Comparison of ENCODE assay signal across 19 cellular contexts in the genomic region with DNA sequence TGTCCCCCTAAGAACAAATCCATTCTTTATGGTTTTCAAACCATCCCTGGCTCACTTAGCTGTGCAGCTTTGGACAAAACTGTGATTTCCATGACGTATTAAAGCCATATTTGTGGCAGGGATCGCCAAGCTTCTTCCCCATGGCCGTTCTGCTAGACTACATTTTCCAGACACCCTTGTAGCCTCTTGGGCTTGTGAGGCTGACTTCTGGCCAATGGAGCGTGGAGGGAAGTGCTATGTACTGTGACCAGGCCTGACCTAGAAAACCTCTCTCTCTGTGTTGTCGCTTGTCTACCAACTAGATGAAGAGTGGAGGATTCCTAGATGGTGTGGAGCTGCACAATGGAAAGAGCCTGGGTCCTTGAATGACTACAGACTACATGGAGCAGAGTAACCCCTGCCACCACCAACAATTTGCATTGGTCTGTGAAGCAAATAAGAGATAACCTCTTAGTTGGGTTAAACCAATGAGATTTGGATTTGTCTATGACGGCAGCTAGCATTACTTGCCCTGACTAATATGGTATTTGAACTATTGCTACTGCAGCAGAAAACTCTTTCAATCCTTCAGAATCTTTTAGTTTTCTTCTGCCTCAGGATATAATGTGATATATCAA. TPM values are rescaled to one million over a fixed set of nuclear protein-coding genes. Genes with fewer than 3 reads are reported as not detected.
A peak's percentile ranks its signal among the peaks of the same experiment; 100 is the strongest.
DNase-seq lines count a peak whose midpoint lies in the region; ATAC-seq and TF ChIP-seq lines count a peak whose summit lies in the region.
"Had no signal": no experiment of that assay in that cellular context is flagged by ENCODE, and none has a peak within 500 bp of the region (broad histone marks: within the 10 kb centered on the region; RNA-seq: fewer than 3 reads in every experiment).

No MANE protein-coding gene starts in this region.

- no peak overlapping the region for H3K4me3 Mint-ChIP-seq in activated B cell treated with CpG ODN at 0.5 μM for 24 hours
- no peak overlapping the region for H3K4me3 Mint-ChIP-seq in MCF 10A (ENCODE audit: unreplicated experiment)
- H3K4me3 Mint-ChIP-seq: GM23338 had no signal

- peak overlapping the region in 10 of 11 experiments; percentile 9 to 70 (median 46); a peak in 18 of 22 replicates for H3K4me2 ChIP-seq in BLaER1 treated with 17β-estradiol and CSF1 and Interleukin-3, amounts not matched to agents 10 nM and 100 nM
- H3K4me2 ChIP-seq: GM23338 had no signal

- intact Hi-C loops in activated B cell treated with CpG ODN at 0.5 μM for 24 hours (cut with micrococcal nuclease) (no loop called here), MCF 10A (cut with micrococcal nuclease) (no loop called here)

- H3K9me3 Mint-ChIP-seq in activated B cell treated with CpG ODN at 0.5 μM for 24 hours (no peaks in the 10 kb centered on the region), MCF 10A (ENCODE audit: unreplicated experiment) (peaks cover under 1% of the 10 kb centered on the region)
- H3K9me3 Mint-ChIP-seq: activated naive CD4-positive, alpha-beta T cell treated with anti-CD3 and anti-CD28 coated beads, Interleukin-2, amount 50 U/mL, for 72 hours; GM23338 had no signal

- H3K4me1 Mint-ChIP-seq in activated B cell treated with CpG ODN at 0.5 μM for 24 hours (peaks cover 15% of the 10 kb centered on the region), MCF 10A (ENCODE audit: insufficient read depth, unreplicated experiment) (no peaks in the 10 kb centered on the region)

- H3K27ac Mint-ChIP-seq in activated B cell treated with CpG ODN at 0.5 μM for 24 hours (no peak overlapping the region), MCF 10A (ENCODE audit: low read depth, unreplicated experiment) (no peak overlapping the region)
- H3K27ac Mint-ChIP-seq: activated naive CD4-positive, alpha-beta T cell treated with anti-CD3 and anti-CD28 coated beads, Interleukin-2, amount 50 U/mL, for 72 hours; GM23338 had no signal

- POLR2A ChIA-PET in activated B cell treated with CpG ODN at 0.5 μM for 24 hours (lab: Charles Lee) = no interaction called here
- POLR2A ChIA-PET in MCF 10A (lab: Yijun Ruan, JAX) = no interaction called here

- no peaks in the 10 kb centered on the region for H3K36me3 ChIP-seq in BLaER1 treated with 17β-estradiol and CSF1 and Interleukin-3, amounts not matched to agents 10 nM and 100 nM

- H3K4me3 ChIP-seq in BLaER1 treated with 17β-estradiol and CSF1 and Interleukin-3, amounts not matched to agents 10 nM and 100 nM = no peak overlapping the region
- H3K4me3 ChIP-seq: GM23338 had no signal

- DNase-seq in activated B cell treated with CpG ODN at 0.5 μM for 24 hours (no peak), NOMO-1 treated with dmso at 0.1 percent for 144 hours (lab: John Stamatoyannopoulos, UW; ENCODE audit: unreplicated experiment) (no peak), hepatic stellate cell (ENCODE audit: low spot score) (no peak), MCF 10A (ENCODE audit: unreplicated experiment) (no peak), T-helper 2 cell (no peak)
- DNase-seq: activated CD4-positive, CD25-positive, alpha-beta regulatory T cell; activated CD8-positive, alpha-beta memory T cell treated with anti-CD3 and anti-CD28 coated beads for 24 hours; DMS153; effector memory CD4-positive, alpha-beta T cell; head of caudate nucleus; NCI-H1694 treated with DMSO at 0.1 percent for 48 hours; NCI-H2227 treated with DMSO at 0.1 percent for 48 hours; stimulated activated CD4-positive, alpha-beta T cell treated with anti-CD3 and anti-CD28 coated beads, Interleukin-4, amount 100 ng/mL, for 24 hours had no signal

- H3K27ac ChIP-seq in BLaER1 treated with 17β-estradiol and CSF1 and Interleukin-3, amounts not matched to agents 10 nM and 100 nM = no peak overlapping the region
- H3K27ac ChIP-seq: C4-2B had no signal

- CTCF ChIA-PET in activated B cell treated with CpG ODN at 0.5 μM for 24 hours (lab: Charles Lee) = no interaction called here
- CTCF ChIA-PET in MCF 10A (lab: Yijun Ruan, JAX) = interaction anchor here (0.6 to 1.0 kb wide), 4 partner anchors 53 to 192 kb away, joined by 3 read pairs; no protein-coding TSS in a partner anchor

- peaks cover 0 to 46% (median 28%) of the 10 kb centered on the region in 10 experiments; a peak in 14 of 20 replicates for H3K4me1 ChIP-seq in BLaER1 treated with 17β-estradiol and CSF1 and Interleukin-3, amounts not matched to agents 10 nM and 100 nM

- no peaks in the 10 kb centered on the region for H3K27me3 ChIP-seq in BLaER1 treated with 17β-estradiol and CSF1 and Interleukin-3, amounts not matched to agents 10 nM and 100 nM

- H3K27me3 Mint-ChIP-seq in activated B cell treated with CpG ODN at 0.5 μM for 24 hours (no peaks in the 10 kb centered on the region), MCF 10A (ENCODE audit: insufficient read depth, unreplicated experiment) (peaks cover 3% of the 10 kb centered on the region)

- no peak for TF ChIP-seq CTCF in activated B cell treated with CpG ODN at 0.5 μM for 24 hours (IDR thresholded peaks at IDR 0.05)
- TF ChIP-seq CTCF in MCF 10A (IDR thresholded peaks at IDR 0.05; ENCODE audit: unreplicated experiment) = no peak

- BruUV-seq in MCF 10A (replicated peaks; lab: Mats Ljungman, UMichigan) = no TSS peak

- H3K9me3 ChIP-seq in BLaER1 treated with 17β-estradiol and CSF1 and Interleukin-3, amounts not matched to agents 10 nM and 100 nM (replicated peaks in 1 of 11) = no peaks in the 10 kb centered on the region

- ATAC-seq in GM19043 (IDR thresholded peaks at IDR 0.05; ENCODE audit: low read depth, unreplicated experiment) (peak; percentile 53), HG02798 (IDR thresholded peaks at IDR 0.05; ENCODE audit: poor library complexity, unreplicated experiment) (peak; percentile 36), activated B cell treated with CpG ODN at 0.5 μM for 24 hours (ENCODE audit: low read depth) (peak; percentile 75)
- ATAC-seq: activated naive CD4-positive, alpha-beta T cell treated with anti-CD3 and anti-CD28 coated beads, Interleukin-2, amount 50 U/mL, for 72 hours; GM23338 had no signal

- no peak overlapping the region for H3K9ac ChIP-seq in BLaER1 treated with 17β-estradiol and CSF1 and Interleukin-3, amounts not matched to agents 10 nM and 100 nM

- no peaks in the 10 kb centered on the region for H4K20me1 ChIP-seq in BLaER1 treated with 17β-estradiol and CSF1 and Interleukin-3, amounts not matched to agents 10 nM and 100 nM

- no peaks in the 10 kb centered on the region for H3K36me3 Mint-ChIP-seq in activated B cell treated with CpG ODN at 0.5 μM for 24 hours (ENCODE audit: low read depth)
- H3K36me3 Mint-ChIP-seq in MCF 10A (ENCODE audit: insufficient read depth, unreplicated experiment) = no peaks in the 10 kb centered on the region
- H3K36me3 Mint-ChIP-seq: activated naive CD4-positive, alpha-beta T cell treated with anti-CD3 and anti-CD28 coated beads, Interleukin-2, amount 50 U/mL, for 72 hours had no signal

RNA-seq across cellular contexts. Expression of a gene that starts 22.1 kb away (rescaled TPM):
- total RNA-seq in activated B cell treated with CpG ODN at 0.5 μM for 24 hours (16.7 and 19.1 TPM in 2 replicates), MCF 10A (2022) (12.6 and 25.3 TPM in 2 replicates)
